1 cellular context compared by ENCODE assay signal in genomic region chr19:1855040-1855827, GRCh38.
A peak's percentile ranks its signal among the peaks of the same experiment; 100 is the strongest.
TF ChIP-seq lines count a peak whose summit lies in the region.

No MANE protein-coding gene starts in this region.

TF ChIP-seq in K562, 482 proteins besides CTCF, POLR2A, EP300 and RAD21 (continued from another document and continues in another):
- TF ChIP-seq ZNF740 (CRISPR knock-in tag; IDR thresholded peaks at IDR 0.05) (0 out of 2 replicates have a peak, but pooled peaks have one; percentile 23), ZNF740 (tag; IDR thresholded peaks at IDR 0.05) (no peak), POLR2G (IDR thresholded peaks at IDR 0.05; ENCODE audit: low read depth, low read length) (peak; percentile 76), ZBTB40 (IDR thresholded peaks at IDR 0.05) (no peak), ZBTB40 (CRISPR knock-in tag; IDR thresholded peaks at IDR 0.05) (no peak), HDAC2 (IDR thresholded peaks at IDR 0.05) (0 out of 2 replicates have a peak, but pooled peaks have one; percentile 30), MTA1 (IDR thresholded peaks at IDR 0.05; ENCODE audit: borderline replicate concordance) (0 out of 2 replicates have a peak, but pooled peaks have one; percentile 16), GABPA (tag; conservative IDR thresholded peaks at IDR 0.05; ENCODE audit: low read depth) (peak; percentile 72), MNT (conservative IDR thresholded peaks at IDR 0.05) (peak; percentile 57 to 76; a peak in 3 of 4 replicates), E2F5 (CRISPR knock-in tag; IDR thresholded peaks at IDR 0.05) (no peak), REST (CRISPR knock-in tag; IDR thresholded peaks at IDR 0.05; ENCODE audit: low read depth) (0 out of 2 replicates have a peak, but pooled peaks have one; percentile 55), ZBTB34 (CRISPR knock-in tag; IDR thresholded peaks at IDR 0.05) (no peak), NELFE (IDR thresholded peaks at IDR 0.05; ENCODE audit: insufficient read depth, insufficient read length) (no peak), PHF8 (IDR thresholded peaks at IDR 0.05; ENCODE audit: borderline replicate concordance, low read length) (peak; percentile 55; the same call in 1 of the 2 replicates), HDAC1 (IDR thresholded peaks at IDR 0.05) (no peak), RREB1 (CRISPR knock-in tag; IDR thresholded peaks at IDR 0.05) (0 out of 2 replicates have a peak, but pooled peaks have one; percentile 43), SP1 (CRISPR knock-in tag; IDR thresholded peaks at IDR 0.05) (peak; percentile 80), ZFX (CRISPR knock-in tag; IDR thresholded peaks at IDR 0.05) (peak; percentile 62), THAP12 (CRISPR knock-in tag; IDR thresholded peaks at IDR 0.05) (peak; percentile 61), ZZZ3 (IDR thresholded peaks at IDR 0.05) (no peak)
